20 cellular contexts compared by ENCODE assay signal in the genomic region with DNA sequence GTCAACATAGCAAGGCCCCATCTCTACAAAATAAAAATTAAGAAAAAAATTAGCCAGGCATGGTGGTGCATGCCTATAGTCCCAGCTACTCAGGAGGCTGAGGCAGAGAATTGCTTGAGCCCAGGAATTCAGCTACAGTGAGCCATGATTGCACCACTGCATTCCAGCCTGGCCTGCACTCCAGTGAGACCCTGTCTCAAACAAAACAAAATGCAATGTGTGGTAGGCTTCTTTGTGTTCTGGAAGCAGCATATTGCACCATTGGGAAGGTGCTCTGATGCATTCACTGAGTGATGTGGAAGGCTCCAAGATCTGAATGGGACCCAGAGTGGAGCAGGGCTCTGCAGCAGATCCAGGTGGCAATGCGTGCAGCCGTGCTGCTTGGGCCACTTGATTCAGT.
DNase-seq lines count a peak whose midpoint lies in the region; ATAC-seq lines count a peak whose summit lies in the region.
"Had no signal": no experiment of that assay in that cellular context is flagged by ENCODE, and none has a peak within 500 bp of the region (broad histone marks: within the 10 kb centered on the region; RNA-seq: fewer than 3 reads in every experiment).

No MANE protein-coding gene starts in this region.

- H3K27me3 Mint-ChIP-seq in T-helper 1 cell treated with Interleukin-12 subunit alpha and Interleukin-12 subunit beta and Interleukin-4 antibody, amounts not matched to agents 30 μg/mL and 1 μg/mL, for 36 hours (ENCODE audit: low read depth): no peaks in the 10 kb centered on the region

- peak overlapping the region; percentile 71 for H3K27ac ChIP-seq in epithelial cell of prostate
- H3K27ac ChIP-seq: 22Rv1, A549, C4-2B had no signal

- no peaks in the 10 kb centered on the region for H3K36me3 Mint-ChIP-seq in T-helper 1 cell treated with Interleukin-12 subunit alpha and Interleukin-12 subunit beta and Interleukin-4 antibody, amounts not matched to agents 30 μg/mL and 1 μg/mL, for 36 hours (ENCODE audit: low read depth)
- H3K36me3 Mint-ChIP-seq: IgD-negative memory B cell had no signal

- H3K4me1 Mint-ChIP-seq in T-helper 1 cell treated with Interleukin-12 subunit alpha and Interleukin-12 subunit beta and Interleukin-4 antibody, amounts not matched to agents 30 μg/mL and 1 μg/mL, for 36 hours (ENCODE audit: low read depth): peaks cover 7% of the 10 kb centered on the region
- H3K4me1 Mint-ChIP-seq: IgD-negative memory B cell had no signal

- H3K9me3 Mint-ChIP-seq in T-helper 1 cell treated with Interleukin-12 subunit alpha and Interleukin-12 subunit beta and Interleukin-4 antibody, amounts not matched to agents 30 μg/mL and 1 μg/mL, for 36 hours: no peaks in the 10 kb centered on the region
- H3K9me3 Mint-ChIP-seq: CD4-positive, alpha-beta T cell had no signal

- no peak for ATAC-seq in GM21825 (IDR thresholded peaks at IDR 0.05; ENCODE audit: unreplicated experiment)
- ATAC-seq: A549, HepG2 had no signal

- DNase-seq in T-helper 1 cell (no peak), epithelial cell of prostate (ENCODE audit: low read depth, low spot score) (no peak), renal cortical epithelial cell (ENCODE audit: low read depth) (peak; percentile 61), DMS 273 (lab: John Stamatoyannopoulos, UW; ENCODE audit: unreplicated experiment) (no peak), T1000 (lab: John Stamatoyannopoulos, UW) (no peak)
- DNase-seq: AML-193; Caco-2; CD4-positive, alpha-beta T cell; DMS153; DMS79; GDM1; GOT3; H7 had no signal

- H3K27ac Mint-ChIP-seq in T-helper 1 cell treated with Interleukin-12 subunit alpha and Interleukin-12 subunit beta and Interleukin-4 antibody, amounts not matched to agents 30 μg/mL and 1 μg/mL, for 36 hours: peak overlapping the region; percentile 28
- H3K27ac Mint-ChIP-seq: CD4-positive, alpha-beta T cell; IgD-negative memory B cell had no signal

- H3K4me3 Mint-ChIP-seq in T-helper 1 cell treated with Interleukin-12 subunit alpha and Interleukin-12 subunit beta and Interleukin-4 antibody, amounts not matched to agents 30 μg/mL and 1 μg/mL, for 36 hours: no peak overlapping the region
- H3K4me3 Mint-ChIP-seq: CD4-positive, alpha-beta T cell; IgD-negative memory B cell had no signal
